8 cellular contexts compared by ENCODE assay signal in genomic region chr10:101779544-101780186, GRCh38. TPM values are rescaled to one million over a fixed set of nuclear protein-coding genes. Genes with fewer than 3 reads are reported as not detected.
DNase-seq lines count a peak whose midpoint lies in the region; FAIRE-seq and TF ChIP-seq lines count a peak whose summit lies in the region.

No MANE protein-coding gene starts in this region.

- H3K27me3 ChIP-seq in neutrophil, result peaks cover 69% of the 10 kb centered on the region
- peaks cover 20 to 52% (median 44%) of the 10 kb centered on the region in 3 donors for H3K27me3 ChIP-seq in stomach

- WGBS in stomach, 5 donors, result 0 to 4% (median 1%) methylated on average over 40 to 51 of the region's 51 CpGs

- peaks cover 44% of the 10 kb centered on the region for H3K4me1 Mint-ChIP-seq in HFFc6 (ENCODE audit: low read depth)

- no peak for TF ChIP-seq POLR2A in stomach (IDR thresholded peaks at IDR 0.05)

- H3K9me3 ChIP-seq in OCI-LY7 (ENCODE audit: low read length), result no peaks in the 10 kb centered on the region
- no peaks in the 10 kb centered on the region for H3K9me3 ChIP-seq in neutrophil
- H3K9me3 ChIP-seq in stomach, result no peaks in the 10 kb centered on the region

- H3K4me3 ChIP-seq in OCI-LY7 (ENCODE audit: low read depth, low read length, poor library complexity, severe bottlenecking) (peak overlapping the region; percentile 48), neutrophil (ENCODE audit: low read depth in 1 of 2, low read length in 1 of 2) (peak overlapping the region; percentile 43 to 55), stomach (peak overlapping the region; percentile 43 to 57 (median 46))

- peaks cover 50% of the 10 kb centered on the region for H3K4me1 ChIP-seq in OCI-LY7 (ENCODE audit: insufficient read depth, low read length, poor library complexity, severe bottlenecking)
- H3K4me1 ChIP-seq in neutrophil (ENCODE audit: control insufficient read depth in 1 of 2, insufficient read depth in 1 of 2, low read depth in 1 of 2, low read length in 1 of 2), result peaks cover 33 to 34% of the 10 kb centered on the region in 2 experiments
- peaks cover 58 to 87% (median 78%) of the 10 kb centered on the region in 4 donors for H3K4me1 ChIP-seq in stomach

- peak overlapping the region; percentile 48; the same call in 1 of the 2 replicates for H3K27ac Mint-ChIP-seq in HFFc6

- BruUV-seq in OCI-LY7 (replicated peaks; lab: Mats Ljungman, UMichigan), result no TSS peak

- FAIRE-seq in frontal cortex (lab: Jason Lieb, UNC), result no peak

- peaks cover 17% of the 10 kb centered on the region; the same call in 1 of the 2 replicates for H3K79me2 ChIP-seq in OCI-LY7 (ENCODE audit: insufficient read depth, low read depth, low read length)

- peak; percentile 81 for DNase-seq in D341Med (ENCODE audit: low spot score)
- peak; percentile 27 for DNase-seq in HFFc6
- peak; percentile 77 for DNase-seq in OCI-LY7 (ENCODE audit: low spot score)
- peak; percentile 59 to 79 (median 72) for DNase-seq in activated naive CD4-positive, alpha-beta T cell (lab: John Stamatoyannopoulos, UW)
- peak; percentile 79 to 87 for DNase-seq in frontal cortex (ENCODE audit: low spot score in 2 of 2)
- peak; percentile 87 for DNase-seq in stomach
- no peak for DNase-seq in NCI-H226

- H3K27me3 Mint-ChIP-seq in HFFc6 (ENCODE audit: insufficient read depth), result peaks cover 19% of the 10 kb centered on the region

- H3K4me3 Mint-ChIP-seq in HFFc6, result peak overlapping the region; percentile 60; the same call in 1 of the 2 replicates

- peaks cover 5% of the 10 kb centered on the region; the same call in 1 of the 2 replicates for H3K36me3 Mint-ChIP-seq in HFFc6 (ENCODE audit: low read depth)

- H3K36me3 ChIP-seq in OCI-LY7 (ENCODE audit: insufficient read depth, low read length), result peaks cover 33% of the 10 kb centered on the region; the same call in 1 of the 2 replicates
- peaks cover 25% of the 10 kb centered on the region for H3K36me3 ChIP-seq in neutrophil
- H3K36me3 ChIP-seq in stomach, result peaks cover 0 to 7% (median 5%) of the 10 kb centered on the region in 4 donors

- H4K20me1 ChIP-seq in OCI-LY7 (ENCODE audit: insufficient read depth, low read length), result no peaks in the 10 kb centered on the region

- POLR2A ChIA-PET in OCI-LY7 (lab: Charles Lee), result no interaction called here

- H3K27ac ChIP-seq in OCI-LY7 (ENCODE audit: low read depth, low read length, poor library complexity, severe bottlenecking) (peak overlapping the region; percentile 54), neutrophil (no peak overlapping the region), stomach (no peak overlapping the region)

- no peaks in the 10 kb centered on the region for H3K9me2 ChIP-seq in OCI-LY7 (ENCODE audit: insufficient read depth, low read length)

- H3K9me3 Mint-ChIP-seq in HFFc6, result no peaks in the 10 kb centered on the region; the same call in 1 of the 2 replicates

- intact Hi-C loops in OCI-LY7 (cut with micrococcal nuclease; ENCODE audit: unreplicated experiment), result loop anchor here (2.0 to 10.0 kb wide), 4 partner anchors 85 to 565 kb away; partner anchors contain the start of gene FBXW4
- intact Hi-C loops in stomach (cut with DNase I; ENCODE audit: low total_unique reads), result loop anchor here (5.0 kb wide), 1 partner anchor 177 kb away; no protein-coding TSS in a partner anchor

- no peak for TF ChIP-seq EP300 in stomach (IDR thresholded peaks at IDR 0.05)

- TF ChIP-seq CTCF in HFFc6 (IDR thresholded peaks at IDR 0.05) (peak; percentile 96), OCI-LY7 (conservative IDR thresholded peaks at IDR 0.05; ENCODE audit: low read length) (peak; percentile 81), neutrophil (IDR thresholded peaks at IDR 0.05) (peak; percentile 73), stomach (IDR thresholded peaks at IDR 0.05) (peak in 5 of 7 experiments; percentile 41 to 89 (median 80))

- CTCF ChIA-PET in OCI-LY7 (lab: Charles Lee; ENCODE audit: unreplicated experiment), result no interaction called here

- H2AFZ ChIP-seq in OCI-LY7 (ENCODE audit: low read length), result peak overlapping the region; percentile 16; the same call in 1 of the 2 replicates

- H3K4me2 ChIP-seq in OCI-LY7 (ENCODE audit: low read length), result peak overlapping the region; percentile 96

RNA-seq across cellular contexts. Expression of gene NPM3, which starts 3.6 kb away (rescaled TPM):
- total RNA-seq in HFFc6 (2021; fragmentation: NEBNext Ultra II Directional; extraction: Animal tissue kit (Norgen Biotek cat#: 25700)), result 10 to 100 TPM; 51.8 to 64.6 (median 54.8) TPM
- total RNA-seq in OCI-LY7 (2014; rRNA removed; shearing (Covaris generic)), result 115 and 122 TPM in 2 replicates
- 107 and 111 TPM in 2 replicates for total RNA-seq in OCI-LY7 (2022)
- total RNA-seq in frontal cortex, result 53.4 TPM
- total RNA-seq in stomach, result 10 to 100 TPM in 3 of 5 donors, 1 to 10 TPM in 1, not detected in 1; 2.3 to 68.1 (median 32.6) TPM
- 10 to 100 TPM; 22.0 to 30.2 (median 26.0) TPM for polyA plus RNA-seq in stomach

RNA-seq across cellular contexts. Expression of gene FGF8, which starts 3.8 kb away (rescaled TPM):
- not detected for total RNA-seq in HFFc6 (2021; fragmentation: NEBNext Ultra II Directional; extraction: Animal tissue kit (Norgen Biotek cat#: 25700))
- total RNA-seq in OCI-LY7 (2014; rRNA removed; shearing (Covaris generic)), result 0.44 and 0.72 TPM in 2 replicates
- total RNA-seq in OCI-LY7 (2022) (0.86 and 1.3 TPM in 2 replicates), frontal cortex (not detected), stomach (not detected)
- not detected for polyA plus RNA-seq in stomach

RNA-seq across cellular contexts. Expression of gene OGA, which starts 38.6 kb away (rescaled TPM):
- total RNA-seq in HFFc6 (2021; fragmentation: NEBNext Ultra II Directional; extraction: Animal tissue kit (Norgen Biotek cat#: 25700)), result 10 to 100 TPM; 56.2 to 61.6 (median 59.1) TPM
- total RNA-seq in OCI-LY7 (2014; rRNA removed; shearing (Covaris generic)), result 65.5 and 73.2 TPM in 2 replicates
- total RNA-seq in OCI-LY7 (2022) (109 and 124 TPM in 2 replicates), frontal cortex (407 TPM), stomach (100 to 1,000 TPM; 123 to 312 (median 233) TPM)
- 10 to 100 TPM; 18.9 to 41.7 (median 28.0) TPM for polyA plus RNA-seq in stomach
